17 cellular contexts compared by ENCODE assay signal in genomic region chr14:75369506-75369905, GRCh38.
"Had no signal": no experiment of that assay in that cellular context is flagged by ENCODE, and none has a peak within 500 bp of the region (broad histone marks: within the 10 kb centered on the region; RNA-seq: fewer than 3 reads in every experiment).

No MANE protein-coding gene starts in this region.

- H3K4me1 Mint-ChIP-seq: activated naive CD4-positive, alpha-beta T cell treated with anti-CD3 and anti-CD28 coated beads, Interleukin-2, amount 50 U/mL, for 24 hours; WTC11 had no signal

- H3K36me3 ChIP-seq: esophagus squamous epithelium, lower lobe of right lung, right lobe of liver had no signal

- H3K27ac Mint-ChIP-seq: activated CD4-positive, alpha-beta T cell treated with anti-CD3 and anti-CD28 coated beads, Interleukin-2, amount 10 ng/mL, durations not matched to agents 24 days and 14 days; mesothelial cell of epicardium; T-helper 1 cell treated with Interleukin-12 subunit alpha and Interleukin-12 subunit beta and Interleukin-4 antibody, amounts not matched to agents 30 μg/mL and 1 μg/mL, for 36 hours; WTC11 had no signal

- H3K4me3 ChIP-seq: dorsolateral prefrontal cortex, esophagus squamous epithelium, lower lobe of right lung, right lobe of liver had no signal

- ATAC-seq: lower lobe of right lung, WTC11 had no signal

- H3K4me3 Mint-ChIP-seq: activated CD4-positive, alpha-beta T cell treated with anti-CD3 and anti-CD28 coated beads, Interleukin-2, amount 10 ng/mL, durations not matched to agents 24 days and 14 days; activated naive CD4-positive, alpha-beta T cell treated with anti-CD3 and anti-CD28 coated beads, Interleukin-2, amount 50 U/mL, for 24 hours; brain; mesothelial cell of epicardium; T-helper 1 cell treated with Interleukin-12 subunit alpha and Interleukin-12 subunit beta and Interleukin-4 antibody, amounts not matched to agents 30 μg/mL and 1 μg/mL, for 36 hours; WTC11 had no signal

- H3K27ac ChIP-seq: dorsolateral prefrontal cortex, esophagus squamous epithelium, lower lobe of right lung, right lobe of liver had no signal

- H3K9me3 Mint-ChIP-seq: T-helper 1 cell treated with Interleukin-12 subunit alpha and Interleukin-12 subunit beta and Interleukin-4 antibody, amounts not matched to agents 30 μg/mL and 1 μg/mL, for 36 hours had no signal

- H3K4me1 ChIP-seq: esophagus squamous epithelium, lower lobe of right lung, right lobe of liver had no signal

- H3K36me3 Mint-ChIP-seq: brain, mesothelial cell of epicardium had no signal

- DNase-seq: activated CD4-positive, alpha-beta T cell treated with anti-CD3 and anti-CD28 coated beads, Interleukin-2, amount 10 ng/mL, durations not matched to agents 24 days and 14 days; activated T-cell treated with anti-CD3 and anti-CD28 coated beads for 4 hours; amniotic stem cell; cerebellar nuclear complex; esophagus squamous epithelium; hippocampal formation; kidney glomerular epithelial cell; lower lobe of right lung; stimulated activated naive CD4-positive, alpha-beta T cell treated with Interleukin-2 at 50 U/mL for 16 hours; trophoblast cell had no signal

- H3K9me3 ChIP-seq: esophagus squamous epithelium, lower lobe of right lung, right lobe of liver had no signal

- H3K27me3 ChIP-seq: dorsolateral prefrontal cortex, esophagus squamous epithelium, right lobe of liver had no signal
